ENCODE assay signal across 9 cellular contexts in the genomic region with DNA sequence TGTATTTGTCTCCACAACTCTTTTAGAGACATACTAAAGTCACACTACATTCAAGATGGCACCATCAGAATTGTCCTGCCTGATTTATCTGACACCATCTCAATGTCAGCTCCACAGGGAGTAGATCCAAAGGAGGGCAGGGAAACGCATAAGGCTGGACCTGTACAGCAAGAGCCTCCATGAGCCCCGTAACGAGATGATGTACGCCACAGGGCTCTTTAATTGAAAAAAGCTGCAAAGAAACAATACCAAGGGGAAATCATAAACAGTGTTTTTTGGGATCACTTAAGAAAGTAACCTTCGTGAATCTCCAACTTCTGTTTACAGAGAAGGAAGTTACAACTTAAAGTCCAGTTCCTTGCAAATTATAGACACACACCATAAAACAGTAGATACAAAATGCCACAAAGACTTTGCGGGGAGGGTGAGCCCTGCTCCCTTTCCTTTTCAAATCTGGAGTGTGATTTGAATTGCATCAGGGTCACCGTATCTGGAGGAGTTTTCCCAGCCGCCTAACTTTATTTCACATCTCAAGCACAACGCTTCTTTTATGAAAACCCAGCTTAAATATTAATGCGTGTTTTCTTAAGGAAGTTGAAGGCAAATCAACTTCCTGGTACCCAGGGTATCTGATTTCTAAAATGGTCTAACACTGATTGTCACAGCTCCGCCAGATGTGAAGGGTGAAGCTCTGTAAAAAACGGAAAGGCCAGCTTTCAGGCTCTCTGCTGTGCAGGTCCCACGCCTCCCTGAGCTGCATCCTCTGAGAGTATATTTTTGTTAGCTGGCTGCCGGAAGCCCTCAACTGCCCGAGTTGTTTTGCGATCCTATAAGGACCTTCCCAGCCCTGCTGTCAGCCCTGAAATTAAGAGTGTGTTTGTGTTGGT.
DNase-seq lines count a peak whose midpoint lies in the region; ATAC-seq, FAIRE-seq and TF ChIP-seq lines count a peak whose summit lies in the region.
"Had no signal": no experiment of that assay in that cellular context is flagged by ENCODE, and none has a peak within 500 bp of the region (broad histone marks: within the 10 kb centered on the region; RNA-seq: fewer than 3 reads in every experiment).

No MANE protein-coding gene starts in this region.

- H3K4me1 ChIP-seq in kidney (ENCODE audit: control insufficient read depth in 1 of 2, insufficient read depth in 1 of 2, low read depth in 1 of 2, low read length in 2 of 2): peaks cover 0 to 7% of the 10 kb centered on the region in 2 donors

- peak overlapping the region; percentile 32 to 38 for H3K27ac ChIP-seq in kidney (ENCODE audit: low read depth in 2 of 2, low read length in 2 of 2)

- DNase-seq in GM18507 (ENCODE audit: extremely low spot score, insufficient read length, low read depth): peak; percentile 52
- peak; percentile 49 for DNase-seq in NOMO-1 treated with DMSO at 0.1 percent for 48 hours (lab: John Stamatoyannopoulos, UW; ENCODE audit: unreplicated experiment)
- DNase-seq in kidney: no peak
- DNase-seq in effector memory CD8-positive, alpha-beta T cell: no peak
- DNase-seq in NCI-H2029 (lab: John Stamatoyannopoulos, UW): no peak
- DNase-seq in NCI-H1105 (lab: John Stamatoyannopoulos, UW): no peak
- DNase-seq in midbrain (lab: John Stamatoyannopoulos, UW): no peak

- no peak overlapping the region for H3K27ac Mint-ChIP-seq in effector memory CD8-positive, alpha-beta T cell

- peaks cover 0 to 2% of the 10 kb centered on the region in 2 donors for H3K9me3 Mint-ChIP-seq in effector memory CD8-positive, alpha-beta T cell

- H3K9ac ChIP-seq in kidney (ENCODE audit: low read length in 2 of 2): no peak overlapping the region

- H3K4me1 Mint-ChIP-seq in effector memory CD8-positive, alpha-beta T cell (ENCODE audit: low read depth in 2 of 2): no peaks in the 10 kb centered on the region

- ATAC-seq in GM21786 (IDR thresholded peaks at IDR 0.05; ENCODE audit: unreplicated experiment): peak; percentile 94
- ATAC-seq in effector memory CD8-positive, alpha-beta T cell (replicated peaks): no peak

- no peak overlapping the region for H3K4me3 ChIP-seq in kidney (ENCODE audit: low read length in 2 of 2)

- H3K36me3 ChIP-seq in kidney (ENCODE audit: control insufficient read depth in 1 of 2, insufficient read depth in 2 of 2, low read length in 2 of 2): no peaks in the 10 kb centered on the region

- no peak overlapping the region for H3K4me3 Mint-ChIP-seq in effector memory CD8-positive, alpha-beta T cell

- TF ChIP-seq CTCF in kidney (IDR thresholded peaks at IDR 0.05; ENCODE audit: borderline replicate concordance, extremely low read depth, insufficient read depth): no peak

- no peaks in the 10 kb centered on the region for H3K36me3 Mint-ChIP-seq in effector memory CD8-positive, alpha-beta T cell (ENCODE audit: insufficient read depth)

- H3K27me3 Mint-ChIP-seq in effector memory CD8-positive, alpha-beta T cell: peaks cover 25 to 70% of the 10 kb centered on the region in 2 donors

- intact Hi-C loops in kidney (cut with DNase I): no loop called here

- H3K9me3 ChIP-seq in kidney (ENCODE audit: control insufficient read depth in 1 of 2, low read length in 2 of 2): no peaks in the 10 kb centered on the region

- FAIRE-seq in GM18507 (lab: Jason Lieb, UNC): peak; percentile 99
- FAIRE-seq in kidney (lab: Jason Lieb, UNC): no peak
- FAIRE-seq: keratinocyte had no signal

Comparison
In these comparisons a context has a peak if more than half of its experiments do, and no peak if none do; other contexts are left out.
1. DNase-seq: peak in GM18507 (single experiment) and NOMO-1 treated with DMSO at 0.1 percent for 48 hours (single experiment); none in kidney (single experiment), effector memory CD8-positive, alpha-beta T cell (0 of 3), NCI-H2029 (single experiment), NCI-H1105 (single experiment) and midbrain (single experiment).